Comparison of ENCODE assay signal across 1 cellular context in genomic region chr4:3682236-3683076, GRCh38.
TF ChIP-seq lines count a peak whose summit lies in the region.

No MANE protein-coding gene starts in this region.

TF ChIP-seq in WTC11, 78 proteins besides CTCF, POLR2A, EP300 and RAD21 (continued from another document):
- TF ChIP-seq ZNF532 (CRISPR knock-in tag; IDR thresholded peaks at IDR 0.05; ENCODE audit: borderline replicate concordance) (no peak), TCF7 (CRISPR knock-in tag; IDR thresholded peaks at IDR 0.05; ENCODE audit: low read depth) (no peak), NFE2L1 (CRISPR knock-in tag; IDR thresholded peaks at IDR 0.05) (no peak), CBFB (CRISPR knock-in tag; IDR thresholded peaks at IDR 0.05; ENCODE audit: low read depth) (no peak), GRHL2 (CRISPR knock-in tag; IDR thresholded peaks at IDR 0.05; ENCODE audit: insufficient replicate concordance, severe bottlenecking) (no peak), KAT7 (CRISPR knock-in tag; IDR thresholded peaks at IDR 0.05; ENCODE audit: borderline replicate concordance) (no peak), NR1H2 (CRISPR knock-in tag; IDR thresholded peaks at IDR 0.05) (no peak), ATF6 (CRISPR knock-in tag; IDR thresholded peaks at IDR 0.05) (no peak), PREB (CRISPR knock-in tag; IDR thresholded peaks at IDR 0.05; ENCODE audit: borderline replicate concordance) (no peak), E2F4 (CRISPR knock-in tag; IDR thresholded peaks at IDR 0.05; ENCODE audit: borderline replicate concordance, low read depth) (no peak), ATF1 (CRISPR knock-in tag; IDR thresholded peaks at IDR 0.05) (no peak), ATF3 (CRISPR knock-in tag; conservative IDR thresholded peaks at IDR 0.05) (no peak), ATF2 (CRISPR knock-in tag; IDR thresholded peaks at IDR 0.05; ENCODE audit: borderline replicate concordance, low read depth) (no peak), MLX (CRISPR knock-in tag; IDR thresholded peaks at IDR 0.05) (no peak), GTF2I (CRISPR knock-in tag; conservative IDR thresholded peaks at IDR 0.05) (no peak), ZNF512 (CRISPR knock-in tag; IDR thresholded peaks at IDR 0.05; ENCODE audit: borderline replicate concordance) (no peak), PRRX2 (CRISPR knock-in tag; IDR thresholded peaks at IDR 0.05) (no peak), SOX15 (CRISPR knock-in tag; IDR thresholded peaks at IDR 0.05) (no peak), HMGA2 (CRISPR knock-in tag; IDR thresholded peaks at IDR 0.05) (no peak)
